1 cellular context compared by ENCODE assay signal in the genomic region with DNA sequence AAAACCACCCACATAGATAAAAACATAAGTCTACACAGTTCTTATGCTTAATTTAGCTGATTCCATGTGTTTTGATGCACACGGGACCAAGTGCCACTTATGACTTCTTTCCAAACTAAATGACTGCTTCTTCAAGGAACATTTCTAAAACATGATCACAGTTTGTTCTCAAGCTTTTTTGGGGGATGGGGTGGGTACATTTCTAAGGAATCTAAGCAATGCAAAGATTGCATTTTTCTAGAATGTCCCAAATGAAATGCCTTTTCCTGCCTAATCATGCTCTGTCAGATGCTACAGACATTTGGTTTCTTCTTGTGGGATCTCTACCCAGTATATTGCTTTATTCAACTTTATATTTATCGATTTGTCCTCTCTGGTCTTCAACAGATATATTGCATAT.
TF ChIP-seq lines count a peak whose summit lies in the region.

No MANE protein-coding gene starts in this region.

TF ChIP-seq in IMR-90, 13 proteins besides CTCF, POLR2A, EP300 and RAD21:
- TF ChIP-seq SMC3 (IDR thresholded peaks at IDR 0.05; ENCODE audit: low read depth, low read length) (no peak), RCOR1 (IDR thresholded peaks at IDR 0.05; ENCODE audit: insufficient replicate concordance, low read length) (no peak), CEBPB (IDR thresholded peaks at IDR 0.05; ENCODE audit: low read depth, low read length) (no peak), NFE2L2 (IDR thresholded peaks at IDR 0.05; ENCODE audit: low read depth, low read length) (peak; percentile 70), MAZ (IDR thresholded peaks at IDR 0.05; ENCODE audit: borderline replicate concordance, low read depth, low read length) (no peak), MXI1 (IDR thresholded peaks at IDR 0.05; ENCODE audit: borderline replicate concordance, low read depth, low read length) (no peak)
- TF ChIP-seq, protein P1, sequence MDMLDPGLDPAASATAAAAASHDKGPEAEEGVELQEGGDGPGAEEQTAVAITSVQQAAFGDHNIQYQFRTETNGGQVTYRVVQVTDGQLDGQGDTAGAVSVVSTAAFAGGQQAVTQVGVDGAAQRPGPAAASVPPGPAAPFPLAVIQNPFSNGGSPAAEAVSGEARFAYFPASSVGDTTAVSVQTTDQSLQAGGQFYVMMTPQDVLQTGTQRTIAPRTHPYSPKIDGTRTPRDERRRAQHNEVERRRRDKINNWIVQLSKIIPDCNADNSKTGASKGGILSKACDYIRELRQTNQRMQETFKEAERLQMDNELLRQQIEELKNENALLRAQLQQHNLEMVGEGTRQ (IDR thresholded peaks at IDR 0.05; ENCODE audit: low read depth, low read length) = no peak
